Comparison of ENCODE assay signal across 1 cellular context in the genomic region with DNA sequence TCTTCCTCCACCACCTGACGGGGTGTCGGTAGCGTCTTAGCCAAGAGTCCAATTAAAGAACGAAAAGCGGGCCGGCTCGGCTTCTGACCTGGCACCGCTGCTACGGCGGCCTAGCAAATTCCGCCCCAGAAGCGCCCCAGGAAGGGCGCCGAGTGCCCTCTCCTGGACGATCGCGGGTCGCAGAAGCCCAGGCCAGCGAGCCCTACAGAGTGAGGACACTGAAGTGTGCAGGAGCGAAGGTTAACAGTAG.
TF ChIP-seq lines count a peak whose summit lies in the region.

No MANE protein-coding gene starts in this region.

TF ChIP-seq in SK-N-SH, 30 proteins besides CTCF, POLR2A, EP300 and RAD21 (continued from another document):
- TF ChIP-seq, protein P1, sequence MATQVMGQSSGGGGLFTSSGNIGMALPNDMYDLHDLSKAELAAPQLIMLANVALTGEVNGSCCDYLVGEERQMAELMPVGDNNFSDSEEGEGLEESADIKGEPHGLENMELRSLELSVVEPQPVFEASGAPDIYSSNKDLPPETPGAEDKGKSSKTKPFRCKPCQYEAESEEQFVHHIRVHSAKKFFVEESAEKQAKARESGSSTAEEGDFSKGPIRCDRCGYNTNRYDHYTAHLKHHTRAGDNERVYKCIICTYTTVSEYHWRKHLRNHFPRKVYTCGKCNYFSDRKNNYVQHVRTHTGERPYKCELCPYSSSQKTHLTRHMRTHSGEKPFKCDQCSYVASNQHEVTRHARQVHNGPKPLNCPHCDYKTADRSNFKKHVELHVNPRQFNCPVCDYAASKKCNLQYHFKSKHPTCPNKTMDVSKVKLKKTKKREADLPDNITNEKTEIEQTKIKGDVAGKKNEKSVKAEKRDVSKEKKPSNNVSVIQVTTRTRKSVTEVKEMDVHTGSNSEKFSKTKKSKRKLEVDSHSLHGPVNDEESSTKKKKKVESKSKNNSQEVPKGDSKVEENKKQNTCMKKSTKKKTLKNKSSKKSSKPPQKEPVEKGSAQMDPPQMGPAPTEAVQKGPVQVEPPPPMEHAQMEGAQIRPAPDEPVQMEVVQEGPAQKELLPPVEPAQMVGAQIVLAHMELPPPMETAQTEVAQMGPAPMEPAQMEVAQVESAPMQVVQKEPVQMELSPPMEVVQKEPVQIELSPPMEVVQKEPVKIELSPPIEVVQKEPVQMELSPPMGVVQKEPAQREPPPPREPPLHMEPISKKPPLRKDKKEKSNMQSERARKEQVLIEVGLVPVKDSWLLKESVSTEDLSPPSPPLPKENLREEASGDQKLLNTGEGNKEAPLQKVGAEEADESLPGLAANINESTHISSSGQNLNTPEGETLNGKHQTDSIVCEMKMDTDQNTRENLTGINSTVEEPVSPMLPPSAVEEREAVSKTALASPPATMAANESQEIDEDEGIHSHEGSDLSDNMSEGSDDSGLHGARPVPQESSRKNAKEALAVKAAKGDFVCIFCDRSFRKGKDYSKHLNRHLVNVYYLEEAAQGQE (IDR thresholded peaks at IDR 0.05; ENCODE audit: low read depth, low read length): no peak
- TF ChIP-seq FOSL2 (IDR thresholded peaks at IDR 0.05; ENCODE audit: borderline replicate concordance, low read depth) (no peak), NFIC (IDR thresholded peaks at IDR 0.05; ENCODE audit: borderline replicate concordance) (no peak), EZH2phosphoT487 (IDR thresholded peaks at IDR 0.05; ENCODE audit: borderline replicate concordance, low read depth) (no peak), TEAD4 (IDR thresholded peaks at IDR 0.05; ENCODE audit: borderline replicate concordance, insufficient read depth) (no peak), NRF1 (IDR thresholded peaks at IDR 0.05; ENCODE audit: low read depth, low read length) (no peak)
- TF ChIP-seq, protein P2, sequence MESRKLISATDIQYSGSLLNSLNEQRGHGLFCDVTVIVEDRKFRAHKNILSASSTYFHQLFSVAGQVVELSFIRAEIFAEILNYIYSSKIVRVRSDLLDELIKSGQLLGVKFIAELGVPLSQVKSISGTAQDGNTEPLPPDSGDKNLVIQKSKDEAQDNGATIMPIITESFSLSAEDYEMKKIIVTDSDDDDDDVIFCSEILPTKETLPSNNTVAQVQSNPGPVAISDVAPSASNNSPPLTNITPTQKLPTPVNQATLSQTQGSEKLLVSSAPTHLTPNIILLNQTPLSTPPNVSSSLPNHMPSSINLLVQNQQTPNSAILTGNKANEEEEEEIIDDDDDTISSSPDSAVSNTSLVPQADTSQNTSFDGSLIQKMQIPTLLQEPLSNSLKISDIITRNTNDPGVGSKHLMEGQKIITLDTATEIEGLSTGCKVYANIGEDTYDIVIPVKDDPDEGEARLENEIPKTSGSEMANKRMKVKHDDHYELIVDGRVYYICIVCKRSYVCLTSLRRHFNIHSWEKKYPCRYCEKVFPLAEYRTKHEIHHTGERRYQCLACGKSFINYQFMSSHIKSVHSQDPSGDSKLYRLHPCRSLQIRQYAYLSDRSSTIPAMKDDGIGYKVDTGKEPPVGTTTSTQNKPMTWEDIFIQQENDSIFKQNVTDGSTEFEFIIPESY (IDR thresholded peaks at IDR 0.05; ENCODE audit: borderline replicate concordance, low read depth): no peak
